In the genomic region with DNA sequence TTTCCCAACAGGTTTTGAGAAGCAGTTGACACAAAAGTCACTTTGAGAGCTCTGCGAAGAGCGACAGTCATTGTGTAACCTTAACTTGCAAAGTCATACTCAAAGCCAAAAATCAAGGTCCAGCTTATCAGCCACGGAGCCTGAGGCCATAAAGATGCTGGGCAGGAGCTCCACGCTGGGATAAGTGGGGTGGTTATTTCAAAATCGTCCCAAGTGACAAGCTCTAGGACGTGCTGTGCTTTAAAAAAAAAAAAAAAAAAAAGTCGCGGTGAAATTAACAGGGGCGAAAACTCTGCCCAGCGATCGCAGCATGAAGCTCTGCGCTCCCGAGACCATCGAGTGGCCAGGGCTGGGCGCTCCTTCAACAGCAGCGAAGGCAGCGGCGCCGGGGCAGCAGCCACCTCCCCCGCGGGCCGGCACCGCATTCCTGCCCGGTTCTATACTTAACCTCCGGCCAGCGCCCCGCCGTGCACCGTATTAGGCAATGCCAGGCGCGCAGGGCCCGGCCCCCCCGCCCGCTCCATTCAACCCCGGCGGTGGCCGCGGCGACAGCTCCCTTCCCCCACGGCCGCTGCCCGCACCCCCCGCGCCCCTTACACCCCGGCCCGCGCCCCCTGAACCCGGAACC, we compare ENCODE assay signal across 8 cellular contexts. TPM values are rescaled to one million over a fixed set of nuclear protein-coding genes. Genes with fewer than 3 reads are reported as not detected.
DNase-seq lines count a peak whose midpoint lies in the region; ATAC-seq, FAIRE-seq and TF ChIP-seq lines count a peak whose summit lies in the region.

No MANE protein-coding gene starts in this region.

- WGBS in pancreas, 2 donors: 1% methylated on average over 33 to 48 of the region's 48 CpGs

- peak overlapping the region; percentile 100 for H3K27ac ChIP-seq in cardiac muscle cell
- peak overlapping the region; percentile 51 to 88 (median 72) for H3K27ac ChIP-seq in pancreas

- FAIRE-seq in pancreas (lab: Jason Lieb, UNC): no peak

- ATAC-seq in GM18907 (IDR thresholded peaks at IDR 0.05; ENCODE audit: unreplicated experiment) (peak; percentile 64), HG03103 (IDR thresholded peaks at IDR 0.05; ENCODE audit: low read depth, unreplicated experiment) (peak; percentile 27), pancreas (peak; percentile 85 to 90 (median 86))
- peak; percentile 48 for ATAC-seq in activated naive CD8-positive, alpha-beta T cell treated with anti-CD3 and anti-CD28 coated beads, Interleukin-2, amount 50 U/mL, for 24 hours

- H3K36me3 ChIP-seq in cardiac muscle cell: peaks cover 7% of the 10 kb centered on the region
- no peaks in the 10 kb centered on the region for H3K36me3 ChIP-seq in pancreas

- H3K27me3 ChIP-seq in cardiac muscle cell (no peaks in the 10 kb centered on the region), pancreas (no peaks in the 10 kb centered on the region)

- peak overlapping the region; percentile 60 for H3K4me3 Mint-ChIP-seq in activated naive CD8-positive, alpha-beta T cell treated with anti-CD3 and anti-CD28 coated beads, Interleukin-2, amount 50 U/mL, for 24 hours

- no peak overlapping the region for H3K27ac Mint-ChIP-seq in activated naive CD8-positive, alpha-beta T cell treated with anti-CD3 and anti-CD28 coated beads, Interleukin-2, amount 50 U/mL, for 24 hours

- TF ChIP-seq CTCF in cardiac muscle cell (IDR thresholded peaks at IDR 0.05; ENCODE audit: low read depth, low read length) (no peak), pancreas (IDR thresholded peaks at IDR 0.05) (no peak)

- no peaks in the 10 kb centered on the region for H3K36me3 Mint-ChIP-seq in activated naive CD8-positive, alpha-beta T cell treated with anti-CD3 and anti-CD28 coated beads, Interleukin-2, amount 50 U/mL, for 24 hours (ENCODE audit: low read depth)

- peaks cover 7% of the 10 kb centered on the region for H3K4me1 ChIP-seq in cardiac muscle cell (ENCODE audit: low read depth)
- peaks cover 0 to 4% (median 0%) of the 10 kb centered on the region in 3 donors for H3K4me1 ChIP-seq in pancreas

- H3K9me3 ChIP-seq in cardiac muscle cell (ENCODE audit: low read depth) (no peaks in the 10 kb centered on the region), pancreas (no peaks in the 10 kb centered on the region)

- intact Hi-C loops in pancreas (cut with DNase I): loop anchor here in 1 of 3 donors (10.0 kb wide), 1 partner anchor 118 kb away; no protein-coding TSS in a partner anchor

- peaks cover 25% of the 10 kb centered on the region for H3K27me3 Mint-ChIP-seq in activated naive CD8-positive, alpha-beta T cell treated with anti-CD3 and anti-CD28 coated beads, Interleukin-2, amount 50 U/mL, for 24 hours

- peak overlapping the region; percentile 95 for H3K4me3 ChIP-seq in cardiac muscle cell
- peak overlapping the region; percentile 62 to 93 (median 78) for H3K4me3 ChIP-seq in pancreas

- H3K9me3 Mint-ChIP-seq in activated naive CD8-positive, alpha-beta T cell treated with anti-CD3 and anti-CD28 coated beads, Interleukin-2, amount 50 U/mL, for 24 hours: no peaks in the 10 kb centered on the region

- peaks cover 6% of the 10 kb centered on the region for H3K4me1 Mint-ChIP-seq in activated naive CD8-positive, alpha-beta T cell treated with anti-CD3 and anti-CD28 coated beads, Interleukin-2, amount 50 U/mL, for 24 hours

- DNase-seq in AG20443 (ENCODE audit: low spot score) (peak; percentile 91), RPMI8226 (peak; percentile 9), cardiac muscle cell (ENCODE audit: low read depth in 1 of 2, low spot score in 1 of 2) (peak; percentile 74 to 97), pancreas (peak; percentile 61 to 89 (median 68)), NCI-H2081 treated with DMSO at 0.1 percent for 48 hours (lab: John Stamatoyannopoulos, UW) (no peak)
- DNase-seq in activated naive CD8-positive, alpha-beta T cell treated with anti-CD3 and anti-CD28 coated beads, Interleukin-2, amount 50 U/mL, for 24 hours: peak; percentile 31

RNA-seq across cellular contexts. Expression of a gene that starts 0.7 kb away (rescaled TPM):
- total RNA-seq in cardiac muscle cell (141 and 226 TPM in 2 replicates), pancreas (1 to 10 TPM in 4 of 6 donors, under 1 TPM in 2; 0.46 to 8.2 (median 2.8) TPM)
- polyA plus RNA-seq in cardiac muscle cell (279 and 449 TPM in 2 replicates), pancreas (1 to 10 TPM; 3.7 to 6.0 TPM)

RNA-seq across cellular contexts. Expression of a gene that starts 27.4 kb away (rescaled TPM):
- total RNA-seq in cardiac muscle cell (22.7 and 24.1 TPM in 2 replicates), pancreas (10 to 100 TPM in 4 of 6 donors, 1 to 10 TPM in 2; 8.4 to 15.4 (median 12.2) TPM)
- polyA plus RNA-seq in cardiac muscle cell (27.6 and 28.0 TPM in 2 replicates), pancreas (1 to 10 TPM; 5.4 to 7.7 TPM)

Comparison
In these comparisons a context has a peak if more than half of its experiments do, and no peak if none do; other contexts are left out.
1. ATAC-seq: peak in every context shown above with its lines; median percentile 86 in pancreas; 64 in GM18907; 48 in activated naive CD8-positive, alpha-beta T cell treated with anti-CD3 and anti-CD28 coated beads, Interleukin-2, amount 50 U/mL, for 24 hours; 27 in HG03103.
2. RNA of a gene that starts 0.7 kb away (total RNA-seq): 141 to 226 TPM in cardiac muscle cell; 0.46 to 8.2 TPM in pancreas; every median in the first group is over 10 times any median in the second.